11 cellular contexts compared by ENCODE assay signal in genomic region chr19:19343016-19343362, GRCh38. TPM values are rescaled to one million over a fixed set of nuclear protein-coding genes. Genes with fewer than 3 reads are reported as not detected.
DNase-seq lines count a peak whose midpoint lies in the region; ATAC-seq and TF ChIP-seq lines count a peak whose summit lies in the region.
"Had no signal": no experiment of that assay in that cellular context is flagged by ENCODE, and none has a peak within 500 bp of the region (broad histone marks: within the 10 kb centered on the region; RNA-seq: fewer than 3 reads in every experiment).

No MANE protein-coding gene starts in this region.

- no peak overlapping the region for H3K4me2 ChIP-seq in DOHH2 (ENCODE audit: low read length)

- H3K9me3 ChIP-seq in A673 (ENCODE audit: low read depth, low read length, poor library complexity, severe bottlenecking), result no peaks in the 10 kb centered on the region
- H3K9me3 ChIP-seq in DOHH2 (ENCODE audit: control insufficient read depth, insufficient read depth, low read length), result no peaks in the 10 kb centered on the region
- no peaks in the 10 kb centered on the region for H3K9me3 ChIP-seq in aorta (ENCODE audit: control insufficient read depth, low read length)
- H3K9me3 ChIP-seq: BE2C had no signal

- H3K4me3 ChIP-seq in A673 (ENCODE audit: low read depth, low read length, poor library complexity, severe bottlenecking) (no peak overlapping the region), DOHH2 (ENCODE audit: low read length) (no peak overlapping the region), aorta (ENCODE audit: low read length in 2 of 2) (no peak overlapping the region)

- peaks cover 25% of the 10 kb centered on the region for H3K36me3 Mint-ChIP-seq in mesothelial cell of epicardium

- no peaks in the 10 kb centered on the region for H3K4me1 ChIP-seq in A673 (ENCODE audit: insufficient read depth, low read length, poor library complexity, severe bottlenecking)
- H3K4me1 ChIP-seq in DOHH2 (ENCODE audit: control insufficient read depth, low read length), result no peaks in the 10 kb centered on the region
- H3K4me1 ChIP-seq in aorta (ENCODE audit: control insufficient read depth in 1 of 2, insufficient read depth in 2 of 2, low read length in 2 of 2), result no peaks in the 10 kb centered on the region
- H3K4me1 ChIP-seq: BE2C had no signal

- no peak overlapping the region for H3K4me3 Mint-ChIP-seq in mesothelial cell of epicardium
- H3K4me3 Mint-ChIP-seq: CD4-positive, alpha-beta memory T cell had no signal

- no TSS peak for BruUV-seq in A673 (replicated peaks; lab: Mats Ljungman, UMichigan)

- no peaks in the 10 kb centered on the region for H3K9me2 ChIP-seq in DOHH2 (replicated peaks; ENCODE audit: control insufficient read depth, low read length)

- CTCF ChIA-PET in A673 (lab: Charles Lee), result interaction anchor here (0.7 to 1.7 kb wide), 5 partner anchors 18 to 208 kb away, joined by 3 to 5 read pairs (median 3); no protein-coding TSS in a partner anchor
- CTCF ChIA-PET in RWPE1 (lab: Yijun Ruan, JAX), result interaction anchor here (0.6 to 1.6 kb wide), 6 partner anchors 11 to 169 kb away, joined by 3 to 5 read pairs (median 3); no protein-coding TSS in a partner anchor

- POLR2A ChIA-PET in A673 (lab: Charles Lee; ENCODE audit: low non-redundant PET), result no interaction called here
- POLR2A ChIA-PET in RWPE1 (lab: Yijun Ruan, JAX; ENCODE audit: low non-redundant PET), result interaction anchor here (0.5 kb wide), 1 partner anchor 10 kb away, joined by 4 read pairs; no protein-coding TSS in a partner anchor

- H3K4me1 Mint-ChIP-seq in mesothelial cell of epicardium, result no peaks in the 10 kb centered on the region
- H3K4me1 Mint-ChIP-seq: CD4-positive, alpha-beta memory T cell had no signal

- H3K36me3 ChIP-seq in A673 (ENCODE audit: insufficient read depth, low read length, poor library complexity, severe bottlenecking) (peaks cover 55% of the 10 kb centered on the region), DOHH2 (ENCODE audit: control insufficient read depth, low read length) (peaks cover 76% of the 10 kb centered on the region), aorta (ENCODE audit: control insufficient read depth in 1 of 2, insufficient read depth in 2 of 2, low read length in 1 of 2) (peaks cover 0 to 7% of the 10 kb centered on the region in 2 donors)

- H3K79me2 ChIP-seq in DOHH2 (ENCODE audit: control insufficient read depth, low read length), result no peaks in the 10 kb centered on the region

- intact Hi-C loops in A673 (cut with micrococcal nuclease; ENCODE audit: unreplicated experiment) (no loop called here), aorta (cut with DNase I) (loop anchor here in 1 of 2 donors (5.0 kb wide), 1 partner anchor 196 kb away; no protein-coding TSS in a partner anchor)

- WGBS in aorta, 2 donors, result 55 to 56% methylated on average over 7 of the region's 7 CpGs

- ATAC-seq in GM21515 (IDR thresholded peaks at IDR 0.05; ENCODE audit: unreplicated experiment) (no peak), aorta (ENCODE audit: low FRiP score) (no peak)

- no peak overlapping the region for H3K27ac Mint-ChIP-seq in mesothelial cell of epicardium

- DNase-seq in A673 (ENCODE audit: low spot score) (no peak), RWPE1 (ENCODE audit: low spot score) (no peak), mesothelial cell of epicardium (ENCODE audit: low spot score in 2 of 2, unreplicated experiment in 2 of 2) (no peak), NCI-H2196 treated with DMSO at 0.1 percent for 48 hours (lab: John Stamatoyannopoulos, UW; ENCODE audit: unreplicated experiment) (no peak), aorta (no peak)
- DNase-seq in activated naive CD4-positive, alpha-beta T cell (lab: John Stamatoyannopoulos, UW), result no peak
- DNase-seq: CD4-positive, alpha-beta memory T cell; NCI-H187 treated with DMSO at 0.1 percent for 48 hours had no signal

- no peaks in the 10 kb centered on the region for H3K9me3 Mint-ChIP-seq in mesothelial cell of epicardium
- H3K9me3 Mint-ChIP-seq: CD4-positive, alpha-beta memory T cell had no signal

- H4K20me1 ChIP-seq in DOHH2 (ENCODE audit: control insufficient read depth, insufficient read depth, low read depth, low read length), result no peaks in the 10 kb centered on the region

- no peaks in the 10 kb centered on the region for H3F3A ChIP-seq in DOHH2 (ENCODE audit: control insufficient read depth, insufficient read depth)

- no peaks in the 10 kb centered on the region for H3K27me3 Mint-ChIP-seq in mesothelial cell of epicardium (ENCODE audit: low read depth)
- H3K27me3 Mint-ChIP-seq: CD4-positive, alpha-beta memory T cell had no signal

- H3K27ac ChIP-seq in A673 (ENCODE audit: low read depth, low read length, poor library complexity, severe bottlenecking), result no peak overlapping the region
- no peak overlapping the region for H3K27ac ChIP-seq in DOHH2 (ENCODE audit: low read depth, low read length)
- peak overlapping the region; percentile 16 for H3K27ac ChIP-seq in RWPE1
- H3K27ac ChIP-seq in aorta (ENCODE audit: low read depth in 1 of 2, low read length in 2 of 2), result no peak overlapping the region

- TF ChIP-seq CTCF in A673 (conservative IDR thresholded peaks at IDR 0.05; ENCODE audit: low read depth, low read length) (0 out of 2 replicates have a peak, but pooled peaks have one; percentile 5), DOHH2 (IDR thresholded peaks at IDR 0.05; ENCODE audit: low read depth, low read length, poor library complexity, severe bottlenecking) (peak; percentile 49), RWPE1 (conservative IDR thresholded peaks at IDR 0.05; ENCODE audit: low read depth) (peak; percentile 73), mesothelial cell of epicardium (IDR thresholded peaks at IDR 0.05; ENCODE audit: unreplicated experiment) (peak; percentile 3)

- H3K27me3 ChIP-seq in A673 (replicated peaks; ENCODE audit: insufficient read depth, low read depth, low read length, poor library complexity) (no peaks in the 10 kb centered on the region), DOHH2 (ENCODE audit: control insufficient read depth, low read length) (no peaks in the 10 kb centered on the region), aorta (ENCODE audit: control insufficient read depth in 1 of 2, insufficient read depth in 2 of 2, low read length in 1 of 2) (no peaks in the 10 kb centered on the region)
- H3K27me3 ChIP-seq: BE2C had no signal

RNA-seq across cellular contexts. Expression of gene MAU2, which starts 22.4 kb away (rescaled TPM):
- total RNA-seq in A673 (2021), result 66.7 and 72.6 TPM in 2 replicates
- 93.0 to 107 TPM (median 94.7 TPM) in 3 replicates for total RNA-seq in mesothelial cell of epicardium
- 10 to 100 TPM; 54.0 to 82.8 TPM for total RNA-seq in aorta
- 10 to 100 TPM; 11.3 to 36.7 TPM for polyA plus RNA-seq in aorta

RNA-seq across cellular contexts. Expression of gene SUGP1, which starts 22.7 kb away (rescaled TPM):
- total RNA-seq in A673 (2021) (73.8 and 86.1 TPM in 2 replicates), mesothelial cell of epicardium (70.2 to 77.2 TPM (median 74.9 TPM) in 3 replicates), aorta (10 to 100 TPM; 29.0 to 44.3 TPM)
- polyA plus RNA-seq in aorta, result 10 to 100 TPM; 22.0 to 58.4 TPM

Comparison
In these comparisons a context has a peak if more than half of its experiments do, and no peak if none do; other contexts are left out.
1. CTCF ChIP-seq: peak in every context shown above with its lines; median percentile 73 in RWPE1; 49 in DOHH2; 5 in A673; 3 in mesothelial cell of epicardium.